In genomic region chr18:22168360-22168921, GRCh38 we compare ENCODE assay signal across 9 cellular contexts. TPM values are rescaled to one million over a fixed set of nuclear protein-coding genes. Genes with fewer than 3 reads are reported as not detected.
A peak's percentile ranks its signal among the peaks of the same experiment; 100 is the strongest.
DNase-seq lines count a peak whose midpoint lies in the region; ATAC-seq and TF ChIP-seq lines count a peak whose summit lies in the region.
"Had no signal": no experiment of that assay in that cellular context is flagged by ENCODE, and none has a peak within 500 bp of the region (broad histone marks: within the 10 kb centered on the region; RNA-seq: fewer than 3 reads in every experiment).

No MANE protein-coding gene starts in this region.

- intact Hi-C loops in ovary (cut with DNase I), result loop anchor here in 3 of 4 donors (2.0 to 10.0 kb wide), 5 partner anchors 174 to 546 kb away; no protein-coding TSS in a partner anchor

- 1% methylated on average over 36 of the region's 36 CpGs for WGBS in ovary, 3 donors

- H3K36me3 Mint-ChIP-seq in GM23338 (ENCODE audit: low read depth) (no peaks in the 10 kb centered on the region), endothelial cell (ENCODE audit: low read depth, unreplicated experiment) (peaks cover 19% of the 10 kb centered on the region)

- peak overlapping the region; percentile 81 for H3K4me3 Mint-ChIP-seq in GM23338
- H3K4me3 Mint-ChIP-seq in endothelial cell (ENCODE audit: unreplicated experiment), result peak overlapping the region; percentile 97

- H3K27ac ChIP-seq in GM23338 (ENCODE audit: low read depth) (no peak overlapping the region), ovary (peak overlapping the region; percentile 85 to 96), WERI-Rb-1 (no peak overlapping the region)

- H3K4me1 Mint-ChIP-seq in GM23338 (peaks cover 32% of the 10 kb centered on the region), endothelial cell (ENCODE audit: unreplicated experiment) (peaks cover 19% of the 10 kb centered on the region)

- TF ChIP-seq EP300 in ovary (IDR thresholded peaks at IDR 0.05), result no peak

- TF ChIP-seq CTCF in GM23338 (conservative IDR thresholded peaks at IDR 0.05; ENCODE audit: low read depth in 2 of 2) (no peak), endothelial cell (IDR thresholded peaks at IDR 0.05; ENCODE audit: unreplicated experiment) (no peak), ovary (IDR thresholded peaks at IDR 0.05) (no peak), WERI-Rb-1 (IDR thresholded peaks at IDR 0.05; ENCODE audit: low read depth, low read length) (no peak)

- DNase-seq in GM23338 (ENCODE audit: low spot score) (peak; percentile 70), RPMI8226 (peak; percentile 39), endothelial cell (ENCODE audit: low spot score) (peak; percentile 56), ovary (peak in 4 of 5 donors; percentile 47 to 61 (median 54)), WERI-Rb-1 (no peak)

- TF ChIP-seq POLR2A in ovary (IDR thresholded peaks at IDR 0.05), result no peak

- no peak overlapping the region for H3K27ac Mint-ChIP-seq in GM23338
- H3K27ac Mint-ChIP-seq in endothelial cell (ENCODE audit: unreplicated experiment), result peak overlapping the region; percentile 48

- peaks cover 15% of the 10 kb centered on the region for H3F3A ChIP-seq in GM23338 (replicated peaks; ENCODE audit: low read depth)

- H3K9me2 ChIP-seq in GM23338 (ENCODE audit: insufficient read depth), result no peaks in the 10 kb centered on the region

- H4K20me1 ChIP-seq in GM23338 (replicated peaks; ENCODE audit: insufficient read depth), result peaks cover 24% of the 10 kb centered on the region

- peak overlapping the region; percentile 82 for H3K4me3 ChIP-seq in GM23338
- peak overlapping the region; percentile 98 for H3K4me3 ChIP-seq in ovary
- H3K4me3 ChIP-seq in WERI-Rb-1 (ENCODE audit: low read depth, low read length), result no peak overlapping the region

- no peak overlapping the region for H2AFZ ChIP-seq in GM23338

- no peaks in the 10 kb centered on the region for H3K79me2 ChIP-seq in GM23338 (replicated peaks; ENCODE audit: insufficient read depth)

- H3K27me3 Mint-ChIP-seq in GM23338 (ENCODE audit: insufficient read depth, low read depth, poor library complexity) (peaks cover 89% of the 10 kb centered on the region), endothelial cell (ENCODE audit: unreplicated experiment) (peaks cover 31% of the 10 kb centered on the region)

- H3K27me3 ChIP-seq in GM23338 (ENCODE audit: insufficient read depth) (peaks cover 96% of the 10 kb centered on the region), ovary (no peaks in the 10 kb centered on the region), WERI-Rb-1 (ENCODE audit: insufficient read depth, low read depth, severe bottlenecking) (peaks cover 92% of the 10 kb centered on the region)

- peaks cover 8% of the 10 kb centered on the region; the same call in 1 of the 3 replicates for H3K9me3 Mint-ChIP-seq in GM23338
- H3K9me3 Mint-ChIP-seq in endothelial cell (ENCODE audit: unreplicated experiment), result no peaks in the 10 kb centered on the region

- no peaks in the 10 kb centered on the region for H3K36me3 ChIP-seq in GM23338 (ENCODE audit: insufficient read depth)
- no peaks in the 10 kb centered on the region for H3K36me3 ChIP-seq in ovary
- H3K36me3 ChIP-seq in WERI-Rb-1, result no peaks in the 10 kb centered on the region

- ATAC-seq in GM23338 (no peak), HG03520 (IDR thresholded peaks at IDR 0.05; ENCODE audit: unreplicated experiment) (no peak), GM19023 (IDR thresholded peaks at IDR 0.05; ENCODE audit: unreplicated experiment) (no peak), GM18870 (IDR thresholded peaks at IDR 0.05; ENCODE audit: unreplicated experiment) (no peak)

- H3K4me1 ChIP-seq in GM23338 (ENCODE audit: insufficient read depth) (peaks cover 30% of the 10 kb centered on the region; the same call in 1 of the 2 replicates), ovary (ENCODE audit: insufficient read depth) (peaks cover 1% of the 10 kb centered on the region)

- H3K9me3 ChIP-seq in ovary (no peaks in the 10 kb centered on the region), WERI-Rb-1 (ENCODE audit: severe bottlenecking) (peaks cover 24% of the 10 kb centered on the region)

- peak overlapping the region; percentile 99 for H3K4me2 ChIP-seq in GM23338

TF ChIP-seq in GM23338, 12 proteins besides CTCF, POLR2A, EP300 and RAD21:
- TF ChIP-seq EZH2 (IDR thresholded peaks at IDR 0.05; ENCODE audit: low read depth, unreplicated experiment) (peak; percentile 91), ZNF114 (CRISPR knock-in tag; IDR thresholded peaks at IDR 0.05) (no peak)

RNA-seq across cellular contexts. Expression of gene GATA6, which starts 0.9 kb away (rescaled TPM):
- not detected in 2 replicates for total RNA-seq in GM23338 (2014; rRNA removed; shearing (Covaris generic))
- polyA plus RNA-seq in GM23338 (2016; fragmentation: Nextera tagmentation; extraction: Ambion mirVana), result 0.08 and 0.30 TPM in 2 replicates
- total RNA-seq in endothelial cell (ENCODE audit: unreplicated experiment), result 23.8 TPM
- total RNA-seq in ovary, result 100 to 1,000 TPM in 5 of 7 donors, 10 to 100 TPM in 2; 82.4 to 221 (median 140) TPM
- polyA plus RNA-seq in ovary, result 10 to 100 TPM; 30.2 to 54.0 TPM
- polyA plus RNA-seq: neural cell had no signal

Comparison
In these comparisons a context has a peak if more than half of its experiments do, and no peak if none do; other contexts are left out.
1. H3K27ac ChIP-seq: peak in ovary (2 of 2); none in GM23338 (single experiment) and WERI-Rb-1 (single experiment).
2. RNA of gene GATA6, which starts 0.9 kb away (total RNA-seq): 82.4 to 221 TPM in ovary and 23.8 TPM in endothelial cell (single experiment); not detected in GM23338; every median in the first group is over 10 times any median in the second.